16 cellular contexts compared by ENCODE assay signal in the genomic region with DNA sequence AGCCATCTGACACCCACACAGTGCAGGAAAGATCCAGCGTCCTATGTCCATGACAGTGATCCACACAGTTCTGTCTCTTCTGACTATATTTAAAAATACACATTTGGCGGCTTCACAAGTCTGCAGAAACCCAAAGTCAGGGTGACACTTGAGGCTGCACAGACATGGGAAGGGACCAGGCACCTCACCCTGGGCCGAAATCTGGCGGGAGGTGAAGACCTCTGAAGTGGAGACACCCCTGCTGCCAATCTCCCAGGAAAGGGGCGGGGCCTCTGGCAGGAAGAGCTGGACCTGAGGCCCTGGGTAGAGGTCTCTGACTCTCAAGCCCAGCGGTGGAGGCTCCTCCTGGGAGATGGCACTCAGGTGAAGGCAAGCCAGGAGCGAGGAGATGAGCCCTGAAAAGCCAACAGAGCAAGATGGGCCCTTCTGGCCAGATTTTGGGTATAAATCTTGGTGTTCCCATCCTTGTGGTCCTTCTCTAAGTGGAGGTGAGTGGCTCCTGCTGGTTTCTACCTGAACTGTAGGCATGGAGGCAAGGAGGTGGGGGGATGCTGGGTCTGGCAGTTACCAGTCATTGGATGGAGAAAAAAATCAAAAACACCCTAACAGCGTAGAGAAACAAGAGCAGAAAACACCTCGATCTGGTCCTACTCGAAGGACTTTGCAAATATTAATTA.
A peak's percentile ranks its signal among the peaks of the same experiment; 100 is the strongest.
DNase-seq lines count a peak whose midpoint lies in the region; ATAC-seq, FAIRE-seq and TF ChIP-seq lines count a peak whose summit lies in the region.
"Had no signal": no experiment of that assay in that cellular context is flagged by ENCODE, and none has a peak within 500 bp of the region (broad histone marks: within the 10 kb centered on the region; RNA-seq: fewer than 3 reads in every experiment).

No MANE protein-coding gene starts in this region.

- H3K27me3 ChIP-seq in endodermal cell (ENCODE audit: control insufficient read depth, insufficient read depth, low read length, poor library complexity, severe bottlenecking): no peaks in the 10 kb centered on the region
- H3K27me3 ChIP-seq: MG63, SJSA1 had no signal

- no peak overlapping the region for H3K27ac Mint-ChIP-seq in endodermal cell

- H3K27ac ChIP-seq in endodermal cell (ENCODE audit: low read depth, low read length): no peak overlapping the region
- peak overlapping the region; percentile 88 for H3K27ac ChIP-seq in temporal lobe (ENCODE audit: low read depth, low read length)
- H3K27ac ChIP-seq: 22Rv1, SJSA1 had no signal

- peaks cover 39% of the 10 kb centered on the region for H3K36me3 Mint-ChIP-seq in endodermal cell (ENCODE audit: low read depth)

- no peak overlapping the region for H3K9ac ChIP-seq in endodermal cell (ENCODE audit: extremely low read depth, low read length, poor library complexity, severe bottlenecking)

- no peaks in the 10 kb centered on the region for H3K27me3 Mint-ChIP-seq in endodermal cell (ENCODE audit: insufficient read depth)

- DNase-seq in activated CD4-positive, CD25-positive, alpha-beta regulatory T cell treated with anti-CD3 and anti-CD28 coated beads, Interleukin-2, amount 50 U/mL, for 72 hours: peak; percentile 24
- no peak for DNase-seq in activated CD4-positive, CD25-positive, alpha-beta regulatory T cell (lab: John Stamatoyannopoulos, UW)
- peak; percentile 42 for DNase-seq in endodermal cell
- peak; percentile 83 for DNase-seq in mesenteric fat pad (ENCODE audit: low spot score)
- no peak for DNase-seq in RPMI8226
- no peak for DNase-seq in GM12891 (ENCODE audit: insufficient read length, low spot score)
- DNase-seq: EL; MG63; NCI-H2081 treated with DMSO at 0.1 percent for 48 hours; NK-92 treated with Interleukin-12 subunit alpha and Interleukin-12 subunit beta, amount 100 ng/mL, for 24 hours had no signal

- 93 to 95% methylated on average over 6 to 10 of the region's 10 CpGs for WGBS in endodermal cell (ENCODE audit: insufficient coverage in 1 of 2, insufficient read length in 1 of 2), 2 experiments

- H3K4me3 ChIP-seq in endodermal cell (ENCODE audit: low read length): no peak overlapping the region
- H3K4me3 ChIP-seq: GM12878, MG63, SJSA1 had no signal

- H3K36me3 ChIP-seq in endodermal cell (ENCODE audit: control insufficient read depth, insufficient read depth, low read length): peaks cover 6% of the 10 kb centered on the region
- H3K36me3 ChIP-seq: MG63 had no signal

- no peak for FAIRE-seq in GM12891 (lab: Jason Lieb, UNC)
- FAIRE-seq: GM12878, HTR-8/SVneo had no signal

- no peaks in the 10 kb centered on the region for H3K9me3 ChIP-seq in endodermal cell (ENCODE audit: control insufficient read depth, low read length)
- H3K9me3 ChIP-seq: MG63, SJSA1 had no signal

- H3K4me1 ChIP-seq in endodermal cell (ENCODE audit: control insufficient read depth, insufficient read depth, low read length): no peaks in the 10 kb centered on the region

- TF ChIP-seq POLR2A in GM12891 (IDR thresholded peaks at IDR 0.05; ENCODE audit: low read depth, low read length): no peak

- ATAC-seq in GM19467 (IDR thresholded peaks at IDR 0.05; ENCODE audit: unreplicated experiment): no peak
- ATAC-seq: GM12878 had no signal

- no peaks in the 10 kb centered on the region for H3K9me3 Mint-ChIP-seq in endodermal cell

- H3K4me3 Mint-ChIP-seq in endodermal cell: no peak overlapping the region

- no peaks in the 10 kb centered on the region for H3K4me1 Mint-ChIP-seq in endodermal cell

- TF ChIP-seq CTCF in endodermal cell (conservative IDR thresholded peaks at IDR 0.05): no peak

TF ChIP-seq in GM12891, 5 proteins besides CTCF, POLR2A, EP300 and RAD21:
- TF ChIP-seq PAX5 (IDR thresholded peaks at IDR 0.05; ENCODE audit: insufficient read depth, low read length, severe bottlenecking) (no peak), TAF1 (IDR thresholded peaks at IDR 0.05; ENCODE audit: low read depth, low read length) (no peak), POU2F2 (IDR thresholded peaks at IDR 0.05; ENCODE audit: low read depth, low read length) (no peak), POLR2AphosphoS5 (IDR thresholded peaks at IDR 0.05; ENCODE audit: low read depth, low read length) (no peak), SPI1 (IDR thresholded peaks at IDR 0.05; ENCODE audit: low read depth, low read length) (no peak)

Comparison
In these comparisons a context has a peak if more than half of its experiments do, and no peak if none do; other contexts are left out.
1. DNase-seq: peak in activated CD4-positive, CD25-positive, alpha-beta regulatory T cell treated with anti-CD3 and anti-CD28 coated beads, Interleukin-2, amount 50 U/mL, for 72 hours (single experiment), endodermal cell (single experiment) and mesenteric fat pad (single experiment); none in activated CD4-positive, CD25-positive, alpha-beta regulatory T cell (0 of 4), RPMI8226 (single experiment) and GM12891 (single experiment).